Comparison of ENCODE assay signal across 11 cellular contexts in genomic region chr14:75281691-75282000, GRCh38. TPM values are rescaled to one million over a fixed set of nuclear protein-coding genes. Genes with fewer than 3 reads are reported as not detected.
DNase-seq lines count a peak whose midpoint lies in the region; ATAC-seq and TF ChIP-seq lines count a peak whose summit lies in the region.
"Had no signal": no experiment of that assay in that cellular context is flagged by ENCODE, and none has a peak within 500 bp of the region (broad histone marks: within the 10 kb centered on the region; RNA-seq: fewer than 3 reads in every experiment).

No MANE protein-coding gene starts in this region.

- H3K27me3 ChIP-seq in tibial nerve, result no peaks in the 10 kb centered on the region

- no peaks in the 10 kb centered on the region for H3K9me3 Mint-ChIP-seq in activated naive CD4-positive, alpha-beta T cell treated with anti-CD3 and anti-CD28 coated beads, Interleukin-2, amount 50 U/mL, for 72 hours
- peaks cover 0 to 5% (median 0%) of the 10 kb centered on the region in 7 donors for H3K9me3 Mint-ChIP-seq in naive B cell

- H3K9me3 ChIP-seq in tibial nerve, result no peaks in the 10 kb centered on the region

- TF ChIP-seq POLR2A in tibial nerve (IDR thresholded peaks at IDR 0.05), result no peak

- WGBS in tibial nerve, 2 donors, result 80 to 87% methylated on average over 1 of the region's 1 CpG

- H3K4me1 ChIP-seq in tibial nerve, result peaks cover 0 to 31% (median 17%) of the 10 kb centered on the region in 4 donors

- TF ChIP-seq CTCF in coronary artery (IDR thresholded peaks at IDR 0.05) (no peak), tibial nerve (IDR thresholded peaks at IDR 0.05) (no peak)

- peaks cover 25 to 44% (median 35%) of the 10 kb centered on the region in 3 donors for H3K4me1 Mint-ChIP-seq in naive B cell

- peaks cover 29 to 50% (median 32%) of the 10 kb centered on the region in 3 donors for H3K27me3 Mint-ChIP-seq in naive B cell

- H3K36me3 Mint-ChIP-seq in activated naive CD4-positive, alpha-beta T cell treated with anti-CD3 and anti-CD28 coated beads, Interleukin-2, amount 50 U/mL, for 72 hours, result peaks cover 19 to 20% of the 10 kb centered on the region in 2 donors
- H3K36me3 Mint-ChIP-seq in naive B cell, result peaks cover 8 to 26% of the 10 kb centered on the region in 2 donors

- H3K36me3 ChIP-seq in tibial nerve, result peaks cover 0 to 35% (median 7%) of the 10 kb centered on the region in 3 donors

- H3K4me3 ChIP-seq in coronary artery (peak overlapping the region; percentile 93), tibial nerve (peak overlapping the region; percentile 71 to 97 (median 85))

- no peak for ATAC-seq in activated naive CD4-positive, alpha-beta T cell treated with anti-CD3 and anti-CD28 coated beads, Interleukin-2, amount 50 U/mL, for 72 hours
- ATAC-seq in naive B cell (ENCODE audit: low read depth in 2 of 2) (no peak), GM21381 (IDR thresholded peaks at IDR 0.05; ENCODE audit: unreplicated experiment) (no peak)

- H3K27ac ChIP-seq in coronary artery (peak overlapping the region; percentile 100), tibial nerve (peak overlapping the region in 3 of 4 donors; percentile 96 to 100 (median 99))

- DNase-seq in activated naive CD4-positive, alpha-beta T cell treated with anti-CD3 and anti-CD28 coated beads, Interleukin-2, amount 50 U/mL, for 72 hours (ENCODE audit: low spot score in 2 of 2), result no peak
- no peak for DNase-seq in activated naive CD4-positive, alpha-beta T cell treated with Interleukin-2 at 50 U/mL for 16 hours
- DNase-seq in coronary artery (ENCODE audit: low spot score), result no peak
- no peak for DNase-seq in naive B cell
- DNase-seq in tibial nerve (ENCODE audit: low spot score in 2 of 2), result no peak
- DNase-seq in NCI-H187 (lab: John Stamatoyannopoulos, UW), result no peak
- no peak for DNase-seq in NCI-H1417 (lab: John Stamatoyannopoulos, UW)
- DNase-seq: activated effector memory CD4-positive, alpha-beta T cell treated with Interleukin-2 at 50 U/mL for 16 hours; NCI-H1105; stimulated activated CD4-positive, alpha-beta T cell treated with anti-CD3 and anti-CD28 coated beads, Interleukin-1b, Interleukin-23, amount 100 ng/mL, for 48 hours had no signal

- no peak for TF ChIP-seq EP300 in tibial nerve (IDR thresholded peaks at IDR 0.05)

- peak overlapping the region; percentile 41 to 96 (median 90) for H3K4me3 Mint-ChIP-seq in naive B cell

- H3K27ac Mint-ChIP-seq in activated naive CD4-positive, alpha-beta T cell treated with anti-CD3 and anti-CD28 coated beads, Interleukin-2, amount 50 U/mL, for 72 hours, result peak overlapping the region; percentile 91 to 95
- H3K27ac Mint-ChIP-seq in naive B cell, result peak overlapping the region in 4 of 6 donors; percentile 98 to 100 (median 100)

RNA-seq across cellular contexts. Expression of gene FOS, which starts 3.0 kb away (rescaled TPM):
- 10 to 100 TPM; 55.8 to 65.9 TPM for total RNA-seq in activated naive CD4-positive, alpha-beta T cell treated with anti-CD3 and anti-CD28 coated beads, Interleukin-2, amount 50 U/mL, for 72 hours
- polyA plus RNA-seq in naive B cell (ENCODE audit: low read depth in 6 of 6), result 1,000 to 10,000 TPM in 5 of 6 donors, 100 to 1,000 TPM in 1; 863 to 3,933 (median 2,927) TPM
- total RNA-seq in tibial nerve, result 1,000 to 10,000 TPM in 1 of 4 donors, 100 to 1,000 TPM in 3; 373 to 1,352 (median 619) TPM

Comparison
In these comparisons a context has a peak if more than half of its experiments do, and no peak if none do; other contexts are left out.
1. RNA of gene FOS, which starts 3.0 kb away (total RNA-seq): 373 to 1,352 TPM in tibial nerve; 55.8 to 65.9 TPM in activated naive CD4-positive, alpha-beta T cell treated with anti-CD3 and anti-CD28 coated beads, Interleukin-2, amount 50 U/mL, for 72 hours; every median in the first group is over 4 times any median in the second.